18 cellular contexts compared by ENCODE assay signal in the genomic region with DNA sequence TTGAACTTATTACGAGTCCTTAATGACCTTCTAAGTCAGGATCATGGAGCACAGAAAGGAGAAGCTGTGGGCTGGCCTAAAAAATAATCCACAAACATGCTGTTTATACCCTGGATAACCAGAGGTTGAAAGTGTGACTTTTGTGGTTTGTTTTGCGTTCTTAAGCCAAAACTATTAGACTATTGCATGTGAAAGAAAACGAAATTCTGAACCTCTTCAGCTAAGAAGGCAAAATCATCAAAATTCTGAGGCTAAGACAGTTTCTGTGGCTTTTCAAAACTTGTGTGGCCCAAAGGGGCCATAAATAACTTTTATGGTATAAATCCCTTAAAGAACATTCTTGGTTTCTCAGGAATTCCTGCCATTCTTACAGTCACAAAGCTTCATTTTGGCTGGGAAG.
DNase-seq lines count a peak whose midpoint lies in the region; ATAC-seq and TF ChIP-seq lines count a peak whose summit lies in the region.
"Had no signal": no experiment of that assay in that cellular context is flagged by ENCODE, and none has a peak within 500 bp of the region (broad histone marks: within the 10 kb centered on the region; RNA-seq: fewer than 3 reads in every experiment).

No MANE protein-coding gene starts in this region.

- dilution Hi-C loops in IMR-90 (cut with HindIII; ENCODE audit: low sequenced_read_pairs, unreplicated experiment): no loop called here

- no peak overlapping the region for H3K14ac ChIP-seq in IMR-90 (replicated peaks; ENCODE audit: low read depth, low read length)

- no peak overlapping the region for H4K8ac ChIP-seq in IMR-90 (ENCODE audit: low read depth in 2 of 2, low read length in 2 of 2)

- peaks cover 11% of the 10 kb centered on the region for H3K36me3 Mint-ChIP-seq in chondrocyte (ENCODE audit: low read depth)
- H3K36me3 Mint-ChIP-seq in nephron progenitor cell (ENCODE audit: low read depth): peaks cover 73% of the 10 kb centered on the region

- H3K27ac Mint-ChIP-seq in chondrocyte (ENCODE audit: unreplicated experiment) (peak overlapping the region; percentile 86), nephron progenitor cell (peak overlapping the region; percentile 42)
- H3K27ac Mint-ChIP-seq: activated CD4-positive, alpha-beta T cell treated with anti-CD3 and anti-CD28 coated beads, Interleukin-2, amount 10 ng/mL, durations not matched to agents 7 days and 5 days; T-helper 2 cell treated with Interferon-gamma antibody and Interleukin-4, amounts not matched to agents 5 μg/mL and 100 μg/mL, for 36 hours had no signal

- H3K4me1 ChIP-seq in IMR-90 (ENCODE audit: control insufficient read depth, insufficient read depth, low read length) (peaks cover 11% of the 10 kb centered on the region), tibial artery (peaks cover 0 to 48% (median 25%) of the 10 kb centered on the region in 4 donors), gastroesophageal sphincter (peaks cover 0 to 14% (median 7%) of the 10 kb centered on the region in 3 donors)

- POLR2A ChIA-PET in IMR-90 (lab: Charles Lee; ENCODE audit: unreplicated experiment): no interaction called here

- ATAC-seq in IMR-90 (ENCODE audit: low read depth) (peak; percentile 68), HG03095 (IDR thresholded peaks at IDR 0.05; ENCODE audit: unreplicated experiment) (no peak), gastroesophageal sphincter (no peak)
- ATAC-seq: upper lobe of right lung had no signal

- H3K9me3 ChIP-seq in IMR-90 (ENCODE audit: control insufficient read depth, insufficient read depth, low read length) (peaks cover 3% of the 10 kb centered on the region; the same call in 1 of the 2 replicates), tibial artery (no peaks in the 10 kb centered on the region), gastroesophageal sphincter (peaks cover 0 to 10% (median 0%) of the 10 kb centered on the region in 3 donors)
- H3K9me3 ChIP-seq: ovary, upper lobe of right lung had no signal

- in situ Hi-C loops in IMR-90 (cut with MboI; ENCODE audit: low sequenced_read_pairs): no loop called here

- no TSS peak for BruUV-seq in IMR-90 (replicated peaks; lab: Mats Ljungman, UMichigan)

- intact Hi-C loops in IMR-90 (cut with micrococcal nuclease): no loop called here
- intact Hi-C loops in tibial artery (cut with DNase I; ENCODE audit: low total_unique reads): no loop called here

- TF ChIP-seq POLR2A in IMR-90 (IDR thresholded peaks at IDR 0.05; ENCODE audit: low read depth, low read length) (no peak), gastroesophageal sphincter (IDR thresholded peaks at IDR 0.05) (no peak)

- H3K36me3 ChIP-seq in IMR-90 (ENCODE audit: control insufficient read depth, insufficient read depth, low read length) (0 out of 2 replicates have a peak, but pooled peaks cover 1% of the 10 kb centered on the region), tibial artery (no peaks in the 10 kb centered on the region), gastroesophageal sphincter (no peaks in the 10 kb centered on the region)
- H3K36me3 ChIP-seq: ovary, upper lobe of right lung had no signal

- H3K9ac ChIP-seq in IMR-90 (ENCODE audit: low read depth, low read length): no peak overlapping the region; the same call in 1 of the 2 replicates

- H3K56ac ChIP-seq in IMR-90 (ENCODE audit: extremely low read depth, insufficient read depth, low read length): no peak overlapping the region

- no peak overlapping the region for H2BK20ac ChIP-seq in IMR-90 (ENCODE audit: low read depth, low read length)

- H3K27ac ChIP-seq in IMR-90 (ENCODE audit: insufficient read depth, low read length) (no peak overlapping the region), tibial artery (peak overlapping the region in 1 of 2 donors; percentile 33), gastroesophageal sphincter (no peak overlapping the region)
- H3K27ac ChIP-seq: C4-2B, upper lobe of right lung had no signal

- H3K27me3 ChIP-seq in IMR-90 (ENCODE audit: control insufficient read depth, insufficient read depth, low read length) (no peaks in the 10 kb centered on the region), tibial artery (no peaks in the 10 kb centered on the region), gastroesophageal sphincter (no peaks in the 10 kb centered on the region)
- H3K27me3 ChIP-seq: ovary, upper lobe of right lung had no signal

- no peaks in the 10 kb centered on the region for H3K79me1 ChIP-seq in IMR-90 (ENCODE audit: low read depth in 1 of 2, low read length in 2 of 2)

- H3K27me3 Mint-ChIP-seq in chondrocyte (ENCODE audit: low read depth) (no peaks in the 10 kb centered on the region), nephron progenitor cell (ENCODE audit: low read depth, poor library complexity) (no peaks in the 10 kb centered on the region)

- H3K4ac ChIP-seq in IMR-90 (ENCODE audit: low read depth, low read length): no peak overlapping the region

- H2BK120ac ChIP-seq in IMR-90 (ENCODE audit: low read depth, low read length): no peak overlapping the region

- H4K5ac ChIP-seq in IMR-90 (ENCODE audit: low read depth, low read length): no peak overlapping the region

- H3K4me3 ChIP-seq in IMR-90 (ENCODE audit: insufficient read depth, low read depth, low read length): no peak overlapping the region
- H3K4me3 ChIP-seq in tibial artery: no peak overlapping the region
- H3K4me3 ChIP-seq in gastroesophageal sphincter: no peak overlapping the region
- H3K4me3 ChIP-seq: ovary, upper lobe of right lung had no signal

- H3K23ac ChIP-seq in IMR-90 (ENCODE audit: low read depth, low read length): no peak overlapping the region

- H3K9me3 Mint-ChIP-seq in chondrocyte (ENCODE audit: low read depth) (peaks cover 18% of the 10 kb centered on the region), nephron progenitor cell (peaks cover 34% of the 10 kb centered on the region)

- peak; percentile 43 for DNase-seq in AG20443 (ENCODE audit: low spot score)
- DNase-seq in IMR-90: peak; percentile 73
- DNase-seq in chondrocyte (ENCODE audit: low spot score): no peak
- no peak for DNase-seq in nephron progenitor cell
- no peak for DNase-seq in tibial artery
- DNase-seq in NCI-H345 (lab: John Stamatoyannopoulos, UW): no peak
- DNase-seq: activated CD4-positive, alpha-beta T cell treated with anti-CD3 and anti-CD28 coated beads, Interleukin-2, amount 10 ng/mL, durations not matched to agents 7 days and 5 days; activated T-cell treated with anti-CD3 and anti-CD28 coated beads, Interleukin-2, amount 50 U/mL, for 1 hour; cortex of kidney; midbrain; NCI-H187; NCI-H526 treated with DMSO at 0.1 percent for 48 hours; ovary; upper lobe of right lung had no signal

- TF ChIP-seq EP300 in gastroesophageal sphincter (IDR thresholded peaks at IDR 0.05): no peak

- no peak overlapping the region for H3K4me2 ChIP-seq in IMR-90 (ENCODE audit: low read depth, low read length)

- CTCF ChIA-PET in IMR-90 (lab: Yijun Ruan, JAX): interaction anchor here (1.6 kb wide), 1 partner anchor 420 kb away, joined by 4 read pairs; no protein-coding TSS in a partner anchor

- no peak overlapping the region for H2AK5ac ChIP-seq in IMR-90 (ENCODE audit: low read depth, low read length)

- H2BK5ac ChIP-seq in IMR-90 (ENCODE audit: low read depth, low read length, poor library complexity, severe bottlenecking): no peak overlapping the region

- no peak overlapping the region for H2AFZ ChIP-seq in IMR-90 (replicated peaks; ENCODE audit: low read length, poor library complexity)

- no peak overlapping the region for H4K91ac ChIP-seq in IMR-90 (ENCODE audit: insufficient read depth, low read depth, low read length)

- peaks cover 3% of the 10 kb centered on the region; the same call in 1 of the 2 replicates for H4K20me1 ChIP-seq in IMR-90 (ENCODE audit: insufficient read depth, low read length)

- H3K4me1 Mint-ChIP-seq in chondrocyte (ENCODE audit: low read depth) (peaks cover 51% of the 10 kb centered on the region), nephron progenitor cell (peaks cover 14% of the 10 kb centered on the region)

- TF ChIP-seq CTCF in IMR-90 (conservative IDR thresholded peaks at IDR 0.05; ENCODE audit: low read depth, low read length): no peak
- no peak for TF ChIP-seq CTCF in chondrocyte (IDR thresholded peaks at IDR 0.05)
- no peak for TF ChIP-seq CTCF in nephron progenitor cell (IDR thresholded peaks at IDR 0.05)
- no peak for TF ChIP-seq CTCF in tibial artery (IDR thresholded peaks at IDR 0.05)
- TF ChIP-seq CTCF in gastroesophageal sphincter (IDR thresholded peaks at IDR 0.05): no peak

- no peak overlapping the region for H2BK15ac ChIP-seq in IMR-90 (ENCODE audit: low read depth, low read length)

- H3K9me1 ChIP-seq in IMR-90 (ENCODE audit: insufficient read depth, low read length): peaks cover 4% of the 10 kb centered on the region; the same call in 1 of the 2 replicates

- no peak for TF ChIP-seq RAD21 in IMR-90 (IDR thresholded peaks at IDR 0.05; ENCODE audit: low read length)

- H2AK9ac ChIP-seq in IMR-90 (replicated peaks; ENCODE audit: low read depth, low read length, poor library complexity): no peak overlapping the region

- no CpG with 5 or more reads among the region's 3 CpGs for WGBS in IMR-90 (ENCODE audit: extremely low coverage in 2 of 2, insufficient read length in 1 of 2), 2 experiments
- 83 to 86% methylated on average over 3 of the region's 3 CpGs for WGBS in gastroesophageal sphincter (ENCODE audit: low coverage in 1 of 2), 2 donors

- H3K4me3 Mint-ChIP-seq in chondrocyte (ENCODE audit: unreplicated experiment): no peak overlapping the region
- no peak overlapping the region for H3K4me3 Mint-ChIP-seq in nephron progenitor cell
- H3K4me3 Mint-ChIP-seq: activated CD4-positive, alpha-beta T cell treated with anti-CD3 and anti-CD28 coated beads, Interleukin-2, amount 10 ng/mL, durations not matched to agents 7 days and 5 days; T-helper 2 cell treated with Interferon-gamma antibody and Interleukin-4, amounts not matched to agents 5 μg/mL and 100 μg/mL, for 36 hours had no signal

- no peak overlapping the region; the same call in 1 of the 2 replicates for H3K18ac ChIP-seq in IMR-90 (ENCODE audit: low read depth, low read length)

TF ChIP-seq in IMR-90, 13 proteins besides CTCF, POLR2A, EP300 and RAD21:
- TF ChIP-seq CEBPB (IDR thresholded peaks at IDR 0.05; ENCODE audit: low read depth, low read length) (no peak), BHLHE40 (IDR thresholded peaks at IDR 0.05; ENCODE audit: low read depth, low read length) (peak; percentile 70; the same call in 1 of the 2 replicates), FOS (IDR thresholded peaks at IDR 0.05; ENCODE audit: low read depth, low read length) (no peak), RFX5 (IDR thresholded peaks at IDR 0.05; ENCODE audit: low read depth, low read length) (no peak)

Comparison
In these comparisons a context has a peak if more than half of its experiments do, and no peak if none do; other contexts are left out.
1. DNase-seq: peak in AG20443 (single experiment) and IMR-90 (single experiment); none in chondrocyte (single experiment), nephron progenitor cell (single experiment), tibial artery (0 of 2) and NCI-H345 (single experiment).